25 cellular contexts compared by ENCODE assay signal in genomic region chr14:105605501-105606304, GRCh38.
A peak's percentile ranks its signal among the peaks of the same experiment; 100 is the strongest.
DNase-seq lines count a peak whose midpoint lies in the region; ATAC-seq, FAIRE-seq and TF ChIP-seq lines count a peak whose summit lies in the region.
"Had no signal": no experiment of that assay in that cellular context is flagged by ENCODE, and none has a peak within 500 bp of the region (broad histone marks: within the 10 kb centered on the region; RNA-seq: fewer than 3 reads in every experiment).

No MANE protein-coding gene starts in this region.

- POLR2A ChIA-PET in HEK293 (lab: Yijun Ruan, JAX), result no interaction called here

- CTCF ChIA-PET in HEK293 (lab: Yijun Ruan, JAX), result no interaction called here

- peaks cover 23% of the 10 kb centered on the region for H3K36me3 Mint-ChIP-seq in stimulated activated memory B cell treated with anti-CD40 and anti-IgM and Interleukin-4, amounts not matched to agents 10 μg/mL and 1 μg/mL and 100 μg/mL, for 72 hours
- H3K36me3 Mint-ChIP-seq: activated naive CD4-positive, alpha-beta T cell treated with anti-CD3 and anti-CD28 coated beads, Interleukin-2, amount 50 U/mL, for 24 hours had no signal

- H3K9ac ChIP-seq in kidney (ENCODE audit: low read length in 2 of 2), result no peak overlapping the region
- H3K9ac ChIP-seq: neural progenitor cell had no signal

- H3K27ac ChIP-seq in HEK293 (ENCODE audit: extremely low read depth, low read depth, low read length) (no peak overlapping the region), kidney (ENCODE audit: low read depth in 2 of 2, low read length in 2 of 2) (no peak overlapping the region)
- H3K27ac ChIP-seq: A549, neural progenitor cell had no signal

- intact Hi-C loops in kidney (cut with DNase I), result no loop called here

- FAIRE-seq in kidney (lab: Jason Lieb, UNC), result no peak
- FAIRE-seq: A549 had no signal

- H3K27ac Mint-ChIP-seq in stimulated activated memory B cell treated with anti-CD40 and anti-IgM and Interleukin-4, amounts not matched to agents 10 μg/mL and 1 μg/mL and 100 μg/mL, for 72 hours, result peak overlapping the region; percentile 92
- H3K27ac Mint-ChIP-seq: activated naive CD4-positive, alpha-beta T cell treated with anti-CD3 and anti-CD28 coated beads, Interleukin-2, amount 50 U/mL, for 24 hours; neural progenitor cell; progenitor cell of endocrine pancreas had no signal

- H3K4me3 ChIP-seq in HEK293 (ENCODE audit: low read depth, low read length) (no peak overlapping the region), kidney (ENCODE audit: low read length in 2 of 2) (no peak overlapping the region)
- H3K4me3 ChIP-seq: A549, neural progenitor cell had no signal

- DNase-seq in activated effector memory CD4-positive, alpha-beta T cell treated with anti-CD3 and anti-CD28 coated beads, Interleukin-2, amount 50 U/mL, for 16 hours, result peak; percentile 57
- no peak for DNase-seq in activated effector memory CD4-positive, alpha-beta T cell treated with Interleukin-2 at 50 U/mL for 16 hours
- DNase-seq in kidney (peak; percentile 56), NCI-H1417 treated with DMSO at 0.1 percent for 48 hours (lab: John Stamatoyannopoulos, UW) (no peak), OCI-M2 (lab: John Stamatoyannopoulos, UW; ENCODE audit: unreplicated experiment) (no peak)
- no peak for DNase-seq in activated CD4-positive, CD25-positive, alpha-beta regulatory T cell (lab: John Stamatoyannopoulos, UW)
- DNase-seq: activated CD4-positive, alpha-beta T cell treated with anti-CD3 and anti-CD28 coated beads for 1 hour; activated CD8-positive, alpha-beta memory T cell treated with anti-CD3 and anti-CD28 coated beads for 24 hours; anterior cingulate cortex; DMS53; foreskin fibroblast; GDM1; mammary epithelial cell; NCI-H1105 treated with DMSO at 0.1 percent for 48 hours; NCI-H2029; NCI-H2227 treated with DMSO at 0.1 percent for 48 hours; NCI-H748 treated with DMSO at 0.1 percent for 48 hours; stimulated activated CD4-positive, alpha-beta T cell treated with anti-CD3 and anti-CD28 coated beads, Interleukin-15, amount 100 ng/mL, for 24 hours; stimulated activated naive CD4-positive, alpha-beta T cell treated with Interleukin-2 at 50 U/mL for 16 hours had no signal

- H3K36me3 ChIP-seq in HEK293 (ENCODE audit: control insufficient read depth in 2 of 2, insufficient read depth in 1 of 2, low read length in 2 of 2), result no peaks in the 10 kb centered on the region
- H3K36me3 ChIP-seq in kidney (ENCODE audit: control insufficient read depth in 1 of 2, insufficient read depth in 2 of 2, low read length in 2 of 2), result no peaks in the 10 kb centered on the region
- H3K36me3 ChIP-seq: neural progenitor cell had no signal

- peak overlapping the region; percentile 76 for H3K4me3 Mint-ChIP-seq in stimulated activated memory B cell treated with anti-CD40 and anti-IgM and Interleukin-4, amounts not matched to agents 10 μg/mL and 1 μg/mL and 100 μg/mL, for 72 hours
- H3K4me3 Mint-ChIP-seq: activated naive CD4-positive, alpha-beta T cell treated with anti-CD3 and anti-CD28 coated beads, Interleukin-2, amount 50 U/mL, for 24 hours; neural progenitor cell had no signal

- H3K9me3 ChIP-seq in HEK293 (ENCODE audit: control insufficient read depth, insufficient read depth, low read depth, low read length), result no peaks in the 10 kb centered on the region
- no peaks in the 10 kb centered on the region for H3K9me3 ChIP-seq in kidney (ENCODE audit: control insufficient read depth in 1 of 2, low read length in 2 of 2)
- H3K9me3 ChIP-seq: A549 had no signal

- TF ChIP-seq CTCF in HEK293 (tag by site-specific recombination; IDR thresholded peaks at IDR 0.05) (no peak), kidney (IDR thresholded peaks at IDR 0.05; ENCODE audit: borderline replicate concordance, extremely low read depth, insufficient read depth) (no peak)

- peak; percentile 18 for ATAC-seq in stimulated activated memory B cell treated with anti-CD40 and anti-IgM and Interleukin-4, amounts not matched to agents 10 μg/mL and 1 μg/mL and 100 μg/mL, for 72 hours
- ATAC-seq: A549 had no signal

- no peaks in the 10 kb centered on the region for H3K27me3 Mint-ChIP-seq in stimulated activated memory B cell treated with anti-CD40 and anti-IgM and Interleukin-4, amounts not matched to agents 10 μg/mL and 1 μg/mL and 100 μg/mL, for 72 hours
- H3K27me3 Mint-ChIP-seq: activated naive CD4-positive, alpha-beta T cell treated with anti-CD3 and anti-CD28 coated beads, Interleukin-2, amount 50 U/mL, for 24 hours; progenitor cell of endocrine pancreas had no signal

- H3K4me1 ChIP-seq in HEK293 (ENCODE audit: control insufficient read depth, insufficient read depth, low read length) (no peaks in the 10 kb centered on the region), kidney (ENCODE audit: control insufficient read depth in 1 of 2, insufficient read depth in 1 of 2, low read depth in 1 of 2, low read length in 2 of 2) (no peaks in the 10 kb centered on the region)
- H3K4me1 ChIP-seq: A549, neural progenitor cell had no signal

- peaks cover 37% of the 10 kb centered on the region for H3K4me1 Mint-ChIP-seq in stimulated activated memory B cell treated with anti-CD40 and anti-IgM and Interleukin-4, amounts not matched to agents 10 μg/mL and 1 μg/mL and 100 μg/mL, for 72 hours
- H3K4me1 Mint-ChIP-seq: activated naive CD4-positive, alpha-beta T cell treated with anti-CD3 and anti-CD28 coated beads, Interleukin-2, amount 50 U/mL, for 24 hours; neural progenitor cell had no signal

- H3K9me3 Mint-ChIP-seq in stimulated activated memory B cell treated with anti-CD40 and anti-IgM and Interleukin-4, amounts not matched to agents 10 μg/mL and 1 μg/mL and 100 μg/mL, for 72 hours, result no peaks in the 10 kb centered on the region
- H3K9me3 Mint-ChIP-seq: activated naive CD4-positive, alpha-beta T cell treated with anti-CD3 and anti-CD28 coated beads, Interleukin-2, amount 50 U/mL, for 24 hours had no signal

TF ChIP-seq in HEK293, 187 proteins besides CTCF, POLR2A, EP300 and RAD21:
- TF ChIP-seq, protein P1, sequence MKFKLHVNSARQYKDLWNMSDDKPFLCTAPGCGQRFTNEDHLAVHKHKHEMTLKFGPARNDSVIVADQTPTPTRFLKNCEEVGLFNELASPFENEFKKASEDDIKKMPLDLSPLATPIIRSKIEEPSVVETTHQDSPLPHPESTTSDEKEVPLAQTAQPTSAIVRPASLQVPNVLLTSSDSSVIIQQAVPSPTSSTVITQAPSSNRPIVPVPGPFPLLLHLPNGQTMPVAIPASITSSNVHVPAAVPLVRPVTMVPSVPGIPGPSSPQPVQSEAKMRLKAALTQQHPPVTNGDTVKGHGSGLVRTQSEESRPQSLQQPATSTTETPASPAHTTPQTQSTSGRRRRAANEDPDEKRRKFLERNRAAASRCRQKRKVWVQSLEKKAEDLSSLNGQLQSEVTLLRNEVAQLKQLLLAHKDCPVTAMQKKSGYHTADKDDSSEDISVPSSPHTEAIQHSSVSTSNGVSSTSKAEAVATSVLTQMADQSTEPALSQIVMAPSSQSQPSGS (tag by site-specific recombination; IDR thresholded peaks at IDR 0.05; ENCODE audit: low read depth), result no peak
- TF ChIP-seq GLIS2 (tag by site-specific recombination; IDR thresholded peaks at IDR 0.05), result peak; percentile 38

Comparison
In these comparisons a context has a peak if more than half of its experiments do, and no peak if none do; other contexts are left out.
1. DNase-seq: peak in activated effector memory CD4-positive, alpha-beta T cell treated with anti-CD3 and anti-CD28 coated beads, Interleukin-2, amount 50 U/mL, for 16 hours (single experiment) and kidney (single experiment); none in activated effector memory CD4-positive, alpha-beta T cell treated with Interleukin-2 at 50 U/mL for 16 hours (single experiment), NCI-H1417 treated with DMSO at 0.1 percent for 48 hours (single experiment), activated CD4-positive, CD25-positive, alpha-beta regulatory T cell (0 of 4) and OCI-M2 (single experiment).